Comparison of ENCODE assay signal across 1 cellular context in the genomic region with DNA sequence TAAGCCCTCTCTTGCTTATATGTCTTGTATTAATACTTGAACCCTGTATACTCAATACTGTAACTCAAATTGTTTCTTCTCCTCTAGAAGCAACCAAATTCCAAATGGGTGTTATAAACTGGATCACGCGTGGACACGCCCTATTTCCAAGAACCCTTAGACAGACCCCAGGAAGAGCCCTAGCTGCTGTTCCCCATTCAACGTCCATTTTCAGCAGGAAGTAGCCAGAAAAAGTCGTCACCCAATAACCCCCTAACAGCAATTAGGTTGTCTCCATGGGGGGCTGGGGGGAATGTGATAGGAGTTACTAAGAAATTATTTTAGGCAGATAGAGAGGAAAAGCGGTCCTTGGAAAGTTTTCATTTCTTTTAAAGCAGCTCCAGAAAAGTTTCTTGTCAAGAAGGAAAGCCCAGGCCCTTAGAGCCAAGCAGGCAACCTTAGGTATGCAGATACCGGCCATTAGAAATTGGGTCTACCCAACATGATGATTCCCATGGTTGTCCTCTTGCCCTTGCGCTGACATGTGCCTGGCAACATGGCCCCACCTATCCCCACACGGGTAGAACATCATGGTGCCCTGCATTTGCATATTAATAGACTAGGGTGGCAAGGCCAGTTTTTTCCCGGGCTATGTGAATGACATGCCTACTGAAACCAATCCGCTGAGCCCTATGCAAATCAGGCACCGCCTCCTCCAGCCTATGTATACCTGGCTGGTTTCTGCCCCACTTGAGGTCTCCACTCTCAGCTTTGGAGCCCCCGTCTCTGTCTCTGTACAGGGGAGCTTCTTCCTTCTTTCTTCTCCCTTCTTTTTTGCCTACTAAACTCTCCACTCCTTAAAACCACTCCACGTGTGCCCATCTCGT.
TF ChIP-seq lines count a peak whose summit lies in the region.

No MANE protein-coding gene starts in this region.

TF ChIP-seq in K562, 482 proteins besides CTCF, POLR2A, EP300 and RAD21 (continued from another document):
- TF ChIP-seq, protein P1, sequence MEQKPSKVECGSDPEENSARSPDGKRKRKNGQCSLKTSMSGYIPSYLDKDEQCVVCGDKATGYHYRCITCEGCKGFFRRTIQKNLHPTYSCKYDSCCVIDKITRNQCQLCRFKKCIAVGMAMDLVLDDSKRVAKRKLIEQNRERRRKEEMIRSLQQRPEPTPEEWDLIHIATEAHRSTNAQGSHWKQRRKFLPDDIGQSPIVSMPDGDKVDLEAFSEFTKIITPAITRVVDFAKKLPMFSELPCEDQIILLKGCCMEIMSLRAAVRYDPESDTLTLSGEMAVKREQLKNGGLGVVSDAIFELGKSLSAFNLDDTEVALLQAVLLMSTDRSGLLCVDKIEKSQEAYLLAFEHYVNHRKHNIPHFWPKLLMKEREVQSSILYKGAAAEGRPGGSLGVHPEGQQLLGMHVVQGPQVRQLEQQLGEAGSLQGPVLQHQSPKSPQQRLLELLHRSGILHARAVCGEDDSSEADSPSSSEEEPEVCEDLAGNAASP (IDR thresholded peaks at IDR 0.05): no peak
- TF ChIP-seq ZNF232 (CRISPR knock-in tag; IDR thresholded peaks at IDR 0.05): no peak
- TF ChIP-seq ZNF316 (IDR thresholded peaks at IDR 0.05): no peak
- no peak for TF ChIP-seq ZNF444 (CRISPR knock-in tag; IDR thresholded peaks at IDR 0.05)
- no peak for TF ChIP-seq SRSF9 (IDR thresholded peaks at IDR 0.05; ENCODE audit: borderline replicate concordance, low read depth, low read length)
- TF ChIP-seq RBFOX2 (IDR thresholded peaks at IDR 0.05; ENCODE audit: low read depth, low read length): peak; percentile 24; the same call in 1 of the 2 replicates
- TF ChIP-seq PHTF2 (CRISPR knock-in tag; IDR thresholded peaks at IDR 0.05): no peak
- TF ChIP-seq SIX5 (IDR thresholded peaks at IDR 0.05; ENCODE audit: borderline replicate concordance in 1 of 2, insufficient read depth in 1 of 2, low read depth in 1 of 2, low read length in 2 of 2): no peak
- TF ChIP-seq EGR1 (conservative IDR thresholded peaks at IDR 0.05): no peak
- no peak; the same call in 1 of the 2 replicates for TF ChIP-seq CREB1 (IDR thresholded peaks at IDR 0.05)
- no peak for TF ChIP-seq CREB1 (CRISPR knock-in tag; IDR thresholded peaks at IDR 0.05)
- TF ChIP-seq HNRNPUL1 (IDR thresholded peaks at IDR 0.05; ENCODE audit: low read length): no peak
- TF ChIP-seq CSDE1 (IDR thresholded peaks at IDR 0.05): no peak
- no peak for TF ChIP-seq KLF1 (tag; IDR thresholded peaks at IDR 0.05)
- no peak for TF ChIP-seq PTBP1 (IDR thresholded peaks at IDR 0.05; ENCODE audit: low read depth, low read length)
- no peak for TF ChIP-seq MTF1 (CRISPR knock-in tag; IDR thresholded peaks at IDR 0.05; ENCODE audit: borderline replicate concordance)
- no peak for TF ChIP-seq ZFP36 (IDR thresholded peaks at IDR 0.05; ENCODE audit: low read depth, low read length, partially characterized antibody)
- TF ChIP-seq TGIF2 (CRISPR knock-in tag; IDR thresholded peaks at IDR 0.05): no peak
- TF ChIP-seq, protein P2, sequence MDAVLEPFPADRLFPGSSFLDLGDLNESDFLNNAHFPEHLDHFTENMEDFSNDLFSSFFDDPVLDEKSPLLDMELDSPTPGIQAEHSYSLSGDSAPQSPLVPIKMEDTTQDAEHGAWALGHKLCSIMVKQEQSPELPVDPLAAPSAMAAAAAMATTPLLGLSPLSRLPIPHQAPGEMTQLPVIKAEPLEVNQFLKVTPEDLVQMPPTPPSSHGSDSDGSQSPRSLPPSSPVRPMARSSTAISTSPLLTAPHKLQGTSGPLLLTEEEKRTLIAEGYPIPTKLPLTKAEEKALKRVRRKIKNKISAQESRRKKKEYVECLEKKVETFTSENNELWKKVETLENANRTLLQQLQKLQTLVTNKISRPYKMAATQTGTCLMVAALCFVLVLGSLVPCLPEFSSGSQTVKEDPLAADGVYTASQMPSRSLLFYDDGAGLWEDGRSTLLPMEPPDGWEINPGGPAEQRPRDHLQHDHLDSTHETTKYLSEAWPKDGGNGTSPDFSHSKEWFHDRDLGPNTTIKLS (IDR thresholded peaks at IDR 0.05; ENCODE audit: borderline replicate concordance, low read depth): 0 out of 2 replicates have a peak, but pooled peaks have one; percentile 24
- no peak; the same call in 1 of the 2 replicates for TF ChIP-seq GATAD2A (IDR thresholded peaks at IDR 0.05)
- TF ChIP-seq ZNF134 (CRISPR knock-in tag; conservative IDR thresholded peaks at IDR 0.05): no peak
- peak; percentile 51 for TF ChIP-seq TBP (optimal IDR thresholded peaks at IDR 0.05; ENCODE audit: low read depth, low read length)
- TF ChIP-seq, protein P3, sequence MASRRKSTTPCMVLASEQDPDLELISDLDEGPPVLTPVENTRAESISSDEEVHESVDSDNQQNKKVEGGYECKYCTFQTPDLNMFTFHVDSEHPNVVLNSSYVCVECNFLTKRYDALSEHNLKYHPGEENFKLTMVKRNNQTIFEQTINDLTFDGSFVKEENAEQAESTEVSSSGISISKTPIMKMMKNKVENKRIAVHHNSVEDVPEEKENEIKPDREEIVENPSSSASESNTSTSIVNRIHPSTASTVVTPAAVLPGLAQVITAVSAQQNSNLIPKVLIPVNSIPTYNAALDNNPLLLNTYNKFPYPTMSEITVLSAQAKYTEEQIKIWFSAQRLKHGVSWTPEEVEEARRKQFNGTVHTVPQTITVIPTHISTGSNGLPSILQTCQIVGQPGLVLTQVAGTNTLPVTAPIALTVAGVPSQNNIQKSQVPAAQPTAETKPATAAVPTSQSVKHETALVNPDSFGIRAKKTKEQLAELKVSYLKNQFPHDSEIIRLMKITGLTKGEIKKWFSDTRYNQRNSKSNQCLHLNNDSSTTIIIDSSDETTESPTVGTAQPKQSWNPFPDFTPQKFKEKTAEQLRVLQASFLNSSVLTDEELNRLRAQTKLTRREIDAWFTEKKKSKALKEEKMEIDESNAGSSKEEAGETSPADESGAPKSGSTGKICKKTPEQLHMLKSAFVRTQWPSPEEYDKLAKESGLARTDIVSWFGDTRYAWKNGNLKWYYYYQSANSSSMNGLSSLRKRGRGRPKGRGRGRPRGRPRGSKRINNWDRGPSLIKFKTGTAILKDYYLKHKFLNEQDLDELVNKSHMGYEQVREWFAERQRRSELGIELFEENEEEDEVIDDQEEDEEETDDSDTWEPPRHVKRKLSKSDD (conservative IDR thresholded peaks at IDR 0.05; ENCODE audit: low read length): no peak
- TF ChIP-seq MAFK (IDR thresholded peaks at IDR 0.05; ENCODE audit: low read length): no peak
- TF ChIP-seq ZBTB17 (CRISPR knock-in tag; IDR thresholded peaks at IDR 0.05): peak; percentile 61; the same call in 1 of the 2 replicates
- no peak for TF ChIP-seq SLC30A9 (CRISPR knock-in tag; IDR thresholded peaks at IDR 0.05)
- TF ChIP-seq, protein P4, sequence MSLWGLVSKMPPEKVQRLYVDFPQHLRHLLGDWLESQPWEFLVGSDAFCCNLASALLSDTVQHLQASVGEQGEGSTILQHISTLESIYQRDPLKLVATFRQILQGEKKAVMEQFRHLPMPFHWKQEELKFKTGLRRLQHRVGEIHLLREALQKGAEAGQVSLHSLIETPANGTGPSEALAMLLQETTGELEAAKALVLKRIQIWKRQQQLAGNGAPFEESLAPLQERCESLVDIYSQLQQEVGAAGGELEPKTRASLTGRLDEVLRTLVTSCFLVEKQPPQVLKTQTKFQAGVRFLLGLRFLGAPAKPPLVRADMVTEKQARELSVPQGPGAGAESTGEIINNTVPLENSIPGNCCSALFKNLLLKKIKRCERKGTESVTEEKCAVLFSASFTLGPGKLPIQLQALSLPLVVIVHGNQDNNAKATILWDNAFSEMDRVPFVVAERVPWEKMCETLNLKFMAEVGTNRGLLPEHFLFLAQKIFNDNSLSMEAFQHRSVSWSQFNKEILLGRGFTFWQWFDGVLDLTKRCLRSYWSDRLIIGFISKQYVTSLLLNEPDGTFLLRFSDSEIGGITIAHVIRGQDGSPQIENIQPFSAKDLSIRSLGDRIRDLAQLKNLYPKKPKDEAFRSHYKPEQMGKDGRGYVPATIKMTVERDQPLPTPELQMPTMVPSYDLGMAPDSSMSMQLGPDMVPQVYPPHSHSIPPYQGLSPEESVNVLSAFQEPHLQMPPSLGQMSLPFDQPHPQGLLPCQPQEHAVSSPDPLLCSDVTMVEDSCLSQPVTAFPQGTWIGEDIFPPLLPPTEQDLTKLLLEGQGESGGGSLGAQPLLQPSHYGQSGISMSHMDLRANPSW (CRISPR knock-in tag; IDR thresholded peaks at IDR 0.05): no peak
- TF ChIP-seq RBBP5 (IDR thresholded peaks at IDR 0.05; ENCODE audit: borderline replicate concordance, insufficient read depth, low read length, poor library complexity, severe bottlenecking): peak; percentile 5
- no peak for TF ChIP-seq NEUROD1 (IDR thresholded peaks at IDR 0.05; ENCODE audit: borderline replicate concordance, low read depth, low read length, partially characterized antibody)
- TF ChIP-seq ZFP1 (CRISPR knock-in tag; IDR thresholded peaks at IDR 0.05): 0 out of 2 replicates have a peak, but pooled peaks have one; percentile 13
- no peak for TF ChIP-seq ZNF3 (CRISPR knock-in tag; IDR thresholded peaks at IDR 0.05)
- TF ChIP-seq KDM4B (IDR thresholded peaks at IDR 0.05; ENCODE audit: borderline replicate concordance in 2 of 2, low read depth in 1 of 2): no peak
- no peak for TF ChIP-seq ZNF143 (CRISPR knock-in tag; IDR thresholded peaks at IDR 0.05)
- TF ChIP-seq MYNN (IDR thresholded peaks at IDR 0.05): peak; percentile 15; the same call in 1 of the 2 replicates
- no peak for TF ChIP-seq MYNN (CRISPR knock-in tag; IDR thresholded peaks at IDR 0.05)
- TF ChIP-seq, protein P5, sequence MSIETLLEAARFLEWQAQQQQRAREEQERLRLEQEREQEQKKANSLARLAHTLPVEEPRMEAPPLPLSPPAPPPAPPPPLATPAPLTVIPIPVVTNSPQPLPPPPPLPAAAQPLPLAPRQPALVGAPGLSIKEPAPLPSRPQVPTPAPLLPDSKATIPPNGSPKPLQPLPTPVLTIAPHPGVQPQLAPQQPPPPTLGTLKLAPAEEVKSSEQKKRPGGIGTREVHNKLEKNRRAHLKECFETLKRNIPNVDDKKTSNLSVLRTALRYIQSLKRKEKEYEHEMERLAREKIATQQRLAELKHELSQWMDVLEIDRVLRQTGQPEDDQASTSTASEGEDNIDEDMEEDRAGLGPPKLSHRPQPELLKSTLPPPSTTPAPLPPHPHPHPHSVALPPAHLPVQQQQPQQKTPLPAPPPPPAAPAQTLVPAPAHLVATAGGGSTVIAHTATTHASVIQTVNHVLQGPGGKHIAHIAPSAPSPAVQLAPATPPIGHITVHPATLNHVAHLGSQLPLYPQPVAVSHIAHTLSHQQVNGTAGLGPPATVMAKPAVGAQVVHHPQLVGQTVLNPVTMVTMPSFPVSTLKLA (conservative IDR thresholded peaks at IDR 0.05): peak in 1 of 2 experiments; percentile 38; a peak in 1 of 4 replicates
- TF ChIP-seq, protein P6, sequence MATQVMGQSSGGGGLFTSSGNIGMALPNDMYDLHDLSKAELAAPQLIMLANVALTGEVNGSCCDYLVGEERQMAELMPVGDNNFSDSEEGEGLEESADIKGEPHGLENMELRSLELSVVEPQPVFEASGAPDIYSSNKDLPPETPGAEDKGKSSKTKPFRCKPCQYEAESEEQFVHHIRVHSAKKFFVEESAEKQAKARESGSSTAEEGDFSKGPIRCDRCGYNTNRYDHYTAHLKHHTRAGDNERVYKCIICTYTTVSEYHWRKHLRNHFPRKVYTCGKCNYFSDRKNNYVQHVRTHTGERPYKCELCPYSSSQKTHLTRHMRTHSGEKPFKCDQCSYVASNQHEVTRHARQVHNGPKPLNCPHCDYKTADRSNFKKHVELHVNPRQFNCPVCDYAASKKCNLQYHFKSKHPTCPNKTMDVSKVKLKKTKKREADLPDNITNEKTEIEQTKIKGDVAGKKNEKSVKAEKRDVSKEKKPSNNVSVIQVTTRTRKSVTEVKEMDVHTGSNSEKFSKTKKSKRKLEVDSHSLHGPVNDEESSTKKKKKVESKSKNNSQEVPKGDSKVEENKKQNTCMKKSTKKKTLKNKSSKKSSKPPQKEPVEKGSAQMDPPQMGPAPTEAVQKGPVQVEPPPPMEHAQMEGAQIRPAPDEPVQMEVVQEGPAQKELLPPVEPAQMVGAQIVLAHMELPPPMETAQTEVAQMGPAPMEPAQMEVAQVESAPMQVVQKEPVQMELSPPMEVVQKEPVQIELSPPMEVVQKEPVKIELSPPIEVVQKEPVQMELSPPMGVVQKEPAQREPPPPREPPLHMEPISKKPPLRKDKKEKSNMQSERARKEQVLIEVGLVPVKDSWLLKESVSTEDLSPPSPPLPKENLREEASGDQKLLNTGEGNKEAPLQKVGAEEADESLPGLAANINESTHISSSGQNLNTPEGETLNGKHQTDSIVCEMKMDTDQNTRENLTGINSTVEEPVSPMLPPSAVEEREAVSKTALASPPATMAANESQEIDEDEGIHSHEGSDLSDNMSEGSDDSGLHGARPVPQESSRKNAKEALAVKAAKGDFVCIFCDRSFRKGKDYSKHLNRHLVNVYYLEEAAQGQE (CRISPR knock-in tag; IDR thresholded peaks at IDR 0.05; ENCODE audit: low read depth): 0 out of 2 replicates have a peak, but pooled peaks have one; percentile 57
- no peak for TF ChIP-seq PRPF4 (IDR thresholded peaks at IDR 0.05; ENCODE audit: insufficient read depth, low read depth, low read length, poor library complexity, severe bottlenecking)
- TF ChIP-seq MCM7 (IDR thresholded peaks at IDR 0.05): no peak
